15 cellular contexts compared by ENCODE assay signal in the genomic region with DNA sequence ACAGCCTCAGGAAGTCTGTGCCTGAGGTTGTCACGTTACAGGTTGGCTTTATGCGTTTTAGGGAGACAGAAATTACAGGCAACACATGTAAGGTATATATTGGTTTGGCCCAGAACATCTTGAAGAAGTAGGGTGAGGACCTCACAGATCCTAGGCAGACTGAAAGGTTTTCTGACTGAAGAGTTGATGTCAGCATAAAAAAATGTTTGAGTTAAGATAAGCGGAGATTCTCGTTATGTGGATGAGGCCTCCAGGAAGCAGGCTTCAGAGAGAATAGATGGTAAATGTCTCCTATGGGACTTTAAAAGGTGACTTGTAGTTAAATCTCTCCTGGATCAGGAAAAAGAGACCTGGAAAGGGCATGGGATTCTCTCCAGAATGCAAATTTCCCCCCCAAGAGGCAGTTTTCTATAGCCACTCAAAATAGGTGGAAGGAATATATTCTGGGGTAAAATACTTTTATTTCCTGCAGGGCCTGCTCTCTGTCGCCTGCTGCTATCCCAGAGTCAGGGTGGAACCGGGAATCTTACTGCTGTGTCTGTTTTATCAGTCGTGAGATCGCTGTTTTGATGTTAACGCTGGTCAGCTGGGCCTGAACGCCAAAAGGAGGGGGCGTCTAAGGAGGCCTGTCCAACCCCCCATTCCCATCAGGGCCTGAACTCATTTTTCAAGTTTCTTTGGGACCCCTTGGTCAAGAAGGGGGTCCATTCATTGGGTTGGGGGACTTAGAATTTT.
DNase-seq lines count a peak whose midpoint lies in the region; ATAC-seq lines count a peak whose summit lies in the region.
"Had no signal": no experiment of that assay in that cellular context is flagged by ENCODE, and none has a peak within 500 bp of the region (broad histone marks: within the 10 kb centered on the region; RNA-seq: fewer than 3 reads in every experiment).

No MANE protein-coding gene starts in this region.

- peaks cover 2% of the 10 kb centered on the region for H3K36me3 Mint-ChIP-seq in activated CD4-positive, alpha-beta T cell treated with anti-CD3 and anti-CD28 coated beads for 36 hours (ENCODE audit: low read depth)
- H3K36me3 Mint-ChIP-seq in activated CD8-positive, alpha-beta memory T cell treated with anti-CD3 and anti-CD28 coated beads, Interleukin-2, amount 10 ng/mL, durations not matched to agents 7 days and 5 days, result peaks cover 8% of the 10 kb centered on the region
- H3K36me3 Mint-ChIP-seq in stimulated activated naive B cell treated with anti-CD40 and anti-IgM and Interleukin-4, amounts not matched to agents 10 μg/mL and 1 μg/mL and 100 μg/mL, for 72 hours, result peaks cover 6 to 15% of the 10 kb centered on the region in 2 donors

- intact Hi-C loops in activated CD4-positive, alpha-beta T cell treated with anti-CD3 and anti-CD28 coated beads for 36 hours (cut with DNase I, micrococcal nuclease), result loop anchor here in 1 of 2 experiments (5.0 kb wide), 1 partner anchor 38 kb away; no protein-coding TSS in a partner anchor

- H3K27me3 Mint-ChIP-seq in activated CD4-positive, alpha-beta T cell treated with anti-CD3 and anti-CD28 coated beads for 36 hours, result no peaks in the 10 kb centered on the region
- no peaks in the 10 kb centered on the region for H3K27me3 Mint-ChIP-seq in activated CD8-positive, alpha-beta memory T cell treated with anti-CD3 and anti-CD28 coated beads, Interleukin-2, amount 10 ng/mL, durations not matched to agents 7 days and 5 days
- no peaks in the 10 kb centered on the region for H3K27me3 Mint-ChIP-seq in stimulated activated naive B cell treated with anti-CD40 and anti-IgM and Interleukin-4, amounts not matched to agents 10 μg/mL and 1 μg/mL and 100 μg/mL, for 72 hours

- H3K9me3 Mint-ChIP-seq in activated CD4-positive, alpha-beta T cell treated with anti-CD3 and anti-CD28 coated beads for 36 hours (ENCODE audit: low read depth), result no peaks in the 10 kb centered on the region
- H3K9me3 Mint-ChIP-seq in activated CD8-positive, alpha-beta memory T cell treated with anti-CD3 and anti-CD28 coated beads, Interleukin-2, amount 10 ng/mL, durations not matched to agents 7 days and 5 days (ENCODE audit: low read depth), result no peaks in the 10 kb centered on the region
- no peaks in the 10 kb centered on the region for H3K9me3 Mint-ChIP-seq in stimulated activated naive B cell treated with anti-CD40 and anti-IgM and Interleukin-4, amounts not matched to agents 10 μg/mL and 1 μg/mL and 100 μg/mL, for 72 hours
- H3K9me3 Mint-ChIP-seq: activated T-helper 1 cell treated with anti-CD3 and anti-CD28 coated beads, Interleukin-12 subunit alpha, Interleukin-12 subunit beta, Interleukin-2, Interleukin-4 antibody, amounts not matched to agents 30 ng/mL and 10 ng/mL and 1 ng/mL, durations not matched to agents 14 hours and 24 hours and 36 hours; T-helper 2 cell treated with Interferon-gamma antibody and Interleukin-4, amounts not matched to agents 5 μg/mL and 100 μg/mL, for 36 hours had no signal

- H3K4me1 Mint-ChIP-seq in activated CD4-positive, alpha-beta T cell treated with anti-CD3 and anti-CD28 coated beads for 36 hours, result peaks cover 68% of the 10 kb centered on the region
- peaks cover 35% of the 10 kb centered on the region for H3K4me1 Mint-ChIP-seq in activated CD8-positive, alpha-beta memory T cell treated with anti-CD3 and anti-CD28 coated beads, Interleukin-2, amount 10 ng/mL, durations not matched to agents 7 days and 5 days
- peaks cover 28 to 36% of the 10 kb centered on the region in 2 donors for H3K4me1 Mint-ChIP-seq in stimulated activated naive B cell treated with anti-CD40 and anti-IgM and Interleukin-4, amounts not matched to agents 10 μg/mL and 1 μg/mL and 100 μg/mL, for 72 hours

- no peak for DNase-seq in activated CD4-positive, alpha-beta T cell treated with anti-CD3 and anti-CD28 coated beads for 36 hours
- no peak for DNase-seq in activated CD4-positive, alpha-beta T cell treated with anti-CD3 and anti-CD28 coated beads, Interleukin-2, amount 50 U/mL, for 4 hours
- peak; percentile 11 for DNase-seq in activated CD8-positive, alpha-beta memory T cell treated with anti-CD3 and anti-CD28 coated beads, Interleukin-2, amount 10 ng/mL, durations not matched to agents 7 days and 5 days
- DNase-seq in islet precursor cell, result peak; percentile 37
- DNase-seq in stimulated activated CD8-positive, alpha-beta memory T cell treated with anti-CD3 and anti-CD28 coated beads, Interleukin-4, amount 100 ng/mL, for 48 hours, result peak; percentile 14
- no peak for DNase-seq in NCI-H524 (lab: John Stamatoyannopoulos, UW)
- no peak for DNase-seq in LoVo (ENCODE audit: low spot score)
- DNase-seq in stimulated activated naive B cell treated with anti-CD40 and anti-IgM and Interleukin-4, amounts not matched to agents 10 μg/mL and 1 μg/mL and 100 μg/mL, for 72 hours, result no peak
- DNase-seq: activated CD4-positive, alpha-beta T cell treated with anti-CD3 and anti-CD28 coated beads for 4 hours; effector memory CD4-positive, alpha-beta T cell; foreskin fibroblast; GDM1; midbrain had no signal

- no peak for ATAC-seq in activated CD4-positive, alpha-beta T cell treated with anti-CD3 and anti-CD28 coated beads for 36 hours
- ATAC-seq in activated CD8-positive, alpha-beta memory T cell treated with anti-CD3 and anti-CD28 coated beads, Interleukin-2, amount 10 ng/mL, durations not matched to agents 7 days and 5 days, result no peak
- ATAC-seq in stimulated activated naive B cell treated with anti-CD40 and anti-IgM and Interleukin-4, amounts not matched to agents 10 μg/mL and 1 μg/mL and 100 μg/mL, for 72 hours (replicated peaks), result no peak

- H3K27ac Mint-ChIP-seq in activated CD4-positive, alpha-beta T cell treated with anti-CD3 and anti-CD28 coated beads for 36 hours, result peak overlapping the region; percentile 39
- H3K27ac Mint-ChIP-seq in activated CD8-positive, alpha-beta memory T cell treated with anti-CD3 and anti-CD28 coated beads, Interleukin-2, amount 10 ng/mL, durations not matched to agents 7 days and 5 days, result no peak overlapping the region
- no peak overlapping the region for H3K27ac Mint-ChIP-seq in stimulated activated naive B cell treated with anti-CD40 and anti-IgM and Interleukin-4, amounts not matched to agents 10 μg/mL and 1 μg/mL and 100 μg/mL, for 72 hours

- POLR2A ChIA-PET in activated CD4-positive, alpha-beta T cell treated with anti-CD3 and anti-CD28 coated beads for 36 hours (lab: Charles Lee), result no interaction called here

- H3K4me3 Mint-ChIP-seq in activated CD4-positive, alpha-beta T cell treated with anti-CD3 and anti-CD28 coated beads for 36 hours, result no peak overlapping the region
- no peak overlapping the region for H3K4me3 Mint-ChIP-seq in activated CD8-positive, alpha-beta memory T cell treated with anti-CD3 and anti-CD28 coated beads, Interleukin-2, amount 10 ng/mL, durations not matched to agents 7 days and 5 days
- H3K4me3 Mint-ChIP-seq in stimulated activated naive B cell treated with anti-CD40 and anti-IgM and Interleukin-4, amounts not matched to agents 10 μg/mL and 1 μg/mL and 100 μg/mL, for 72 hours, result no peak overlapping the region

- CTCF ChIA-PET in activated CD4-positive, alpha-beta T cell treated with anti-CD3 and anti-CD28 coated beads for 36 hours (lab: Charles Lee), result interaction anchor here (1.2 kb wide), 1 partner anchor 8 kb away, joined by 3 read pairs; no protein-coding TSS in a partner anchor
- CTCF ChIA-PET in activated CD8-positive, alpha-beta memory T cell treated with anti-CD3 and anti-CD28 coated beads, Interleukin-2, amount 10 ng/mL, durations not matched to agents 7 days and 5 days (lab: Charles Lee), result no interaction called here

Comparison
In these comparisons a context has a peak if more than half of its experiments do, and no peak if none do; other contexts are left out.
1. DNase-seq: peak in activated CD8-positive, alpha-beta memory T cell treated with anti-CD3 and anti-CD28 coated beads, Interleukin-2, amount 10 ng/mL, durations not matched to agents 7 days and 5 days (single experiment), islet precursor cell (single experiment) and stimulated activated CD8-positive, alpha-beta memory T cell treated with anti-CD3 and anti-CD28 coated beads, Interleukin-4, amount 100 ng/mL, for 48 hours (single experiment); none in activated CD4-positive, alpha-beta T cell treated with anti-CD3 and anti-CD28 coated beads for 36 hours (single experiment), activated CD4-positive, alpha-beta T cell treated with anti-CD3 and anti-CD28 coated beads, Interleukin-2, amount 50 U/mL, for 4 hours (0 of 2), NCI-H524 (0 of 2), LoVo (single experiment) and stimulated activated naive B cell treated with anti-CD40 and anti-IgM and Interleukin-4, amounts not matched to agents 10 μg/mL and 1 μg/mL and 100 μg/mL, for 72 hours (single experiment).